Comparison of ENCODE assay signal across 1 cellular context in genomic region chr6:143399176-143399575, GRCh38.
TF ChIP-seq lines count a peak whose summit lies in the region.

No MANE protein-coding gene starts in this region.

TF ChIP-seq in H1, 55 proteins besides CTCF, POLR2A, EP300 and RAD21:
- TF ChIP-seq CBX8 (IDR thresholded peaks at IDR 0.05; ENCODE audit: borderline replicate concordance, low read depth, low read length): no peak
- TF ChIP-seq USF2 (IDR thresholded peaks at IDR 0.05; ENCODE audit: low read length): no peak
- TF ChIP-seq YY1 (IDR thresholded peaks at IDR 0.05; ENCODE audit: low read depth, low read length): no peak
- TF ChIP-seq BCL11A (IDR thresholded peaks at IDR 0.05; ENCODE audit: low read depth in 2 of 2, low read length in 2 of 2): no peak
- TF ChIP-seq GTF2F1 (IDR thresholded peaks at IDR 0.05; ENCODE audit: borderline replicate concordance, low read depth, low read length): no peak
- TF ChIP-seq ATF2 (IDR thresholded peaks at IDR 0.05; ENCODE audit: low read length): no peak
- TF ChIP-seq SAP30 (IDR thresholded peaks at IDR 0.05; ENCODE audit: insufficient read depth, insufficient replicate concordance, low read length): no peak
- TF ChIP-seq CEBPB (IDR thresholded peaks at IDR 0.05; ENCODE audit: low read depth, low read length): no peak
- no peak for TF ChIP-seq SRF (IDR thresholded peaks at IDR 0.05; ENCODE audit: low read depth, low read length)
- no peak for TF ChIP-seq RNF2 (IDR thresholded peaks at IDR 0.05; ENCODE audit: borderline replicate concordance, low read depth, low read length, missing control alignments, poor library complexity, severe bottlenecking)
- TF ChIP-seq KDM1A (IDR thresholded peaks at IDR 0.05; ENCODE audit: borderline replicate concordance, low read length): no peak
